In genomic region chr1:154943649-154944421, GRCh38 we compare ENCODE assay signal across 8 cellular contexts.
A peak's percentile ranks its signal among the peaks of the same experiment; 100 is the strongest.
DNase-seq lines count a peak whose midpoint lies in the region; TF ChIP-seq lines count a peak whose summit lies in the region.

No MANE protein-coding gene starts in this region.

- DNase-seq in AG04449 (ENCODE audit: low read depth, low spot score) (no peak), GM12864 (ENCODE audit: low read depth) (no peak), NCI-H345 treated with DMSO at 0.1 percent for 48 hours (lab: John Stamatoyannopoulos, UW; ENCODE audit: unreplicated experiment) (peak; percentile 58), germinal center (ENCODE audit: low spot score) (peak; percentile 56), retina (peak; percentile 77), ecto neural progenitor cell (ENCODE audit: low spot score) (no peak), middle frontal gyrus (ENCODE audit: extremely low spot score, low spot score) (no peak)
- DNase-seq in activated T-cell treated with anti-CD3 and anti-CD28 coated beads, Interleukin-2, amount 50 U/mL, for 1 hour: peak; percentile 51

- POLR2A ChIA-PET in AG04449 (lab: Yijun Ruan, JAX): no interaction called here

- CTCF ChIA-PET in AG04449 (lab: Yijun Ruan, JAX): interaction anchor here (0.6 to 2.6 kb wide), 25 partner anchors 8 to 609 kb away, joined by 3 to 11 read pairs (median 3); partner anchors contain the start of genes PMVK, PYGO2 and UBE2Q1

- TF ChIP-seq CTCF in AG04449 (IDR thresholded peaks at IDR 0.05; ENCODE audit: insufficient read depth, low read length, missing control alignments): peak; percentile 79
- TF ChIP-seq CTCF in GM12864 (IDR thresholded peaks at IDR 0.05; ENCODE audit: low read depth, low read length, missing control alignments): peak; percentile 96

- no peak overlapping the region for H3K4me3 ChIP-seq in AG04449 (ENCODE audit: low read depth, low read length)
- peak overlapping the region; percentile 63 for H3K4me3 ChIP-seq in GM12864 (ENCODE audit: low read depth, low read length)

Comparison
In these comparisons a context has a peak if more than half of its experiments do, and no peak if none do; other contexts are left out.
1. DNase-seq: peak in NCI-H345 treated with DMSO at 0.1 percent for 48 hours (single experiment), activated T-cell treated with anti-CD3 and anti-CD28 coated beads, Interleukin-2, amount 50 U/mL, for 1 hour (single experiment), germinal center (single experiment) and retina (single experiment); none in AG04449 (single experiment), GM12864 (single experiment), ecto neural progenitor cell (single experiment) and middle frontal gyrus (single experiment).